27 cellular contexts compared by ENCODE assay signal in the genomic region with DNA sequence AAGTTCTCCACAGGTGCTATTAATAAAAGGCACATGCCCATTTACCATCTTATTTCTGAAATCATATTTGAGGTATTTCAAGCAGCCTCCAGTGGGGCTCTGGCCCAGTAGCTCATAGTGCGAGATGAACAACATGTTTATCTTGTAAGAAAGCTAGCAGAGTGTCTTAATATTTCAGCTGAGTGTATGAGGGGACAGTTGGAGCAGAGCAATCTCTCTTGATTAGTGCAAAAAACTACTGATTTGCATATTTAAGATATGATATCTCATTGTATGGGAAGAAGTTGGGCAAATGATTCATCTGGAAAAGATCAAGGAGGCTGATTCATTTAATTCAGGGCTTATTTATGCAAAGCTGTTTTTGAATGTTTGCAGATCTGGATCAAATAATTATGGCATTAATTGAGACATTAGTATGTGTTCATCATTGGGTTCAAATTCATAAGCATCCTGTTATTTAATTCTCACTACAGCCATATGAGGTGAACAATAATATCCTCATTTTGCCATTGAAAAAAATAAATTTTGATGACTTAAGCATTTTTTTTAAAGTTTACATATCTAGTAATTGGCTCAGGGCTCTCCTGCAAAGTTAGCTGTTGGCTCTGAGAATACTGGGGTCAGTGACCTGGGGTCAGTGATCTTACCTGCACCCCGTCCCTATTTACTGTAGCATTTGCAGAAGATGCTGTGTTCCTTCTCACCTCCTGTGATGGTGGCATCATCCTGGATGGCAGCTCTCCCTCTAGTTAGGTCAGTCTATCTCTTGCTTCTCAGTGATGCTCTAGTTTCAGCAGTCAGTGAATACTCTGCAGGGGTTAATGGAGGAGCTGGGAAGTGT.
"Had no signal": no experiment of that assay in that cellular context is flagged by ENCODE, and none has a peak within 500 bp of the region (broad histone marks: within the 10 kb centered on the region; RNA-seq: fewer than 3 reads in every experiment).

No MANE protein-coding gene starts in this region.

- H3K4me3 ChIP-seq: body of pancreas, esophagus muscularis mucosa, heart left ventricle, lower lobe of right lung, stomach, suprapubic skin, transverse colon had no signal

- H3K4me1 Mint-ChIP-seq: activated naive CD4-positive, alpha-beta T cell treated with anti-CD3 and anti-CD28 coated beads, Interleukin-2, amount 10 ng/mL, durations not matched to agents 7 days and 5 days; naive B cell; neural crest cell had no signal

- DNase-seq: activated CD4-positive, alpha-beta memory T cell treated with anti-CD3 and anti-CD28 coated beads for 36 hours; activated CD4-positive, alpha-beta T cell treated with anti-CD3 and anti-CD28 coated beads for 48 hours; activated CD4-positive, CD25-positive, alpha-beta regulatory T cell; activated effector memory CD4-positive, alpha-beta T cell treated with anti-CD3 and anti-CD28 coated beads, Interleukin-2, amount 50 U/mL, for 16 hours; activated naive CD4-positive, alpha-beta T cell treated with anti-CD3 and anti-CD28 coated beads, Interleukin-2, amount 10 ng/mL, durations not matched to agents 7 days and 5 days; activated T-cell treated with anti-CD3 and anti-CD28 coated beads for 4 hours; anterior cingulate cortex; body of pancreas; dermis blood vessel endothelial cell; effector CD8-positive, alpha-beta T cell; heart left ventricle; islet precursor cell; left colon; lower lobe of right lung; naive B cell; posterior cingulate gyrus; small intestine; stimulated activated CD4-positive, alpha-beta T cell treated with anti-CD3 and anti-CD28 coated beads, Interleukin-2, amount 100 ng/mL, for 24 hours; stomach; T1000; transverse colon had no signal

- H3K27ac Mint-ChIP-seq: activated CD4-positive, alpha-beta memory T cell treated with anti-CD3 and anti-CD28 coated beads for 36 hours; activated naive CD4-positive, alpha-beta T cell treated with anti-CD3 and anti-CD28 coated beads, Interleukin-2, amount 10 ng/mL, durations not matched to agents 7 days and 5 days; naive B cell; stimulated activated effector memory CD8-positive, alpha-beta T cell treated with anti-CD3 and anti-CD28 coated beads, Interleukin-12 subunit alpha, Interleukin-12 subunit beta, amount 100 ng/mL, for 72 hours; T-helper 1 cell treated with Interleukin-12 subunit alpha and Interleukin-12 subunit beta and Interleukin-4 antibody, amounts not matched to agents 30 μg/mL and 1 μg/mL, for 36 hours had no signal

- H3K4me1 ChIP-seq: esophagus muscularis mucosa, heart left ventricle, lower lobe of right lung had no signal

- H3K36me3 Mint-ChIP-seq: activated CD4-positive, alpha-beta memory T cell treated with anti-CD3 and anti-CD28 coated beads for 36 hours; activated naive CD4-positive, alpha-beta T cell treated with anti-CD3 and anti-CD28 coated beads, Interleukin-2, amount 10 ng/mL, durations not matched to agents 7 days and 5 days; naive B cell; stimulated activated effector memory CD8-positive, alpha-beta T cell treated with anti-CD3 and anti-CD28 coated beads, Interleukin-12 subunit alpha, Interleukin-12 subunit beta, amount 100 ng/mL, for 72 hours had no signal

- H3K36me3 ChIP-seq: esophagus muscularis mucosa, heart left ventricle, lower lobe of right lung, stomach, suprapubic skin, transverse colon had no signal

- FAIRE-seq: small intestine had no signal

- H3K9me3 Mint-ChIP-seq: activated CD4-positive, alpha-beta memory T cell treated with anti-CD3 and anti-CD28 coated beads for 36 hours; activated naive CD4-positive, alpha-beta T cell treated with anti-CD3 and anti-CD28 coated beads, Interleukin-2, amount 10 ng/mL, durations not matched to agents 7 days and 5 days; stimulated activated effector memory CD8-positive, alpha-beta T cell treated with anti-CD3 and anti-CD28 coated beads, Interleukin-12 subunit alpha, Interleukin-12 subunit beta, amount 100 ng/mL, for 72 hours; T-helper 1 cell treated with Interleukin-12 subunit alpha and Interleukin-12 subunit beta and Interleukin-4 antibody, amounts not matched to agents 30 μg/mL and 1 μg/mL, for 36 hours had no signal

- H3K4me3 Mint-ChIP-seq: activated CD4-positive, alpha-beta memory T cell treated with anti-CD3 and anti-CD28 coated beads for 36 hours; activated naive CD4-positive, alpha-beta T cell treated with anti-CD3 and anti-CD28 coated beads, Interleukin-2, amount 10 ng/mL, durations not matched to agents 7 days and 5 days; neural crest cell; stimulated activated effector memory CD8-positive, alpha-beta T cell treated with anti-CD3 and anti-CD28 coated beads, Interleukin-12 subunit alpha, Interleukin-12 subunit beta, amount 100 ng/mL, for 72 hours; T-helper 1 cell treated with Interleukin-12 subunit alpha and Interleukin-12 subunit beta and Interleukin-4 antibody, amounts not matched to agents 30 μg/mL and 1 μg/mL, for 36 hours had no signal

- H3K9me3 ChIP-seq: body of pancreas, esophagus muscularis mucosa, heart left ventricle, lower lobe of right lung, stomach, suprapubic skin, transverse colon had no signal

- ATAC-seq: body of pancreas; heart left ventricle; left colon; lower lobe of right lung; sciatic nerve; stimulated activated effector memory CD8-positive, alpha-beta T cell treated with anti-CD3 and anti-CD28 coated beads, Interleukin-12 subunit alpha, Interleukin-12 subunit beta, amount 100 ng/mL, for 72 hours had no signal

- H3K27ac ChIP-seq: body of pancreas, esophagus muscularis mucosa, heart left ventricle, lower lobe of right lung, stomach, suprapubic skin, transverse colon had no signal

- H3K27me3 ChIP-seq: body of pancreas, esophagus muscularis mucosa, heart left ventricle, stomach, suprapubic skin, transverse colon had no signal
